In genomic region chr14:94126800-94127199, GRCh38 we compare ENCODE assay signal across 28 cellular contexts. TPM values are rescaled to one million over a fixed set of nuclear protein-coding genes. Genes with fewer than 3 reads are reported as not detected.
"Had no signal": no experiment of that assay in that cellular context is flagged by ENCODE, and none has a peak within 500 bp of the region (broad histone marks: within the 10 kb centered on the region; RNA-seq: fewer than 3 reads in every experiment).

No MANE protein-coding gene starts in this region.

- H3K27me3 ChIP-seq: esophagus squamous epithelium, gastroesophageal sphincter, hepatocyte, neural progenitor cell, ovary, right lobe of liver, transverse colon had no signal

- FAIRE-seq: colon, kidney, urothelium cell line had no signal

- H3K36me3 Mint-ChIP-seq: natural killer cell treated with Interleukin-12 subunit alpha and Interleukin-12 subunit beta and Interleukin-15 and Interleukin-18, amount 100 ng/mL, for 72 hours; neural progenitor cell had no signal

- H3K36me3 ChIP-seq: left ventricle myocardium inferior, neural progenitor cell, ovary, right lobe of liver, thoracic aorta, transverse colon had no signal

- H3K27me3 Mint-ChIP-seq: stimulated activated naive CD8-positive, alpha-beta T cell treated with anti-CD3 and anti-CD28 coated beads, Interleukin-15, amount 100 ng/mL, for 72 hours had no signal

- H3K27ac ChIP-seq: epithelial cell of prostate, esophagus squamous epithelium, gastroesophageal sphincter, hepatocyte, left ventricle myocardium inferior, neural progenitor cell, ovary, right lobe of liver, spleen, thoracic aorta, transverse colon had no signal

- H3K79me2 ChIP-seq: hepatocyte had no signal

- H3K4me3 Mint-ChIP-seq: dendritic cell treated with granulocyte-macrophage colony-stimulating factor and Interleukin-4, amounts not matched to agents 40 ng/mL and 50 ng/mL, for 4 days; natural killer cell treated with Interleukin-12 subunit alpha and Interleukin-12 subunit beta and Interleukin-15 and Interleukin-18, amount 100 ng/mL, for 72 hours; stimulated activated naive B cell treated with anti-CD40 and anti-IgM and Interleukin-4, amounts not matched to agents 10 μg/mL and 1 μg/mL and 100 μg/mL, for 72 hours; stimulated activated naive CD8-positive, alpha-beta T cell treated with anti-CD3 and anti-CD28 coated beads, Interleukin-15, amount 100 ng/mL, for 72 hours had no signal

- H3K9me3 Mint-ChIP-seq: dendritic cell treated with granulocyte-macrophage colony-stimulating factor and Interleukin-4, amounts not matched to agents 40 ng/mL and 50 ng/mL, for 4 days; effector memory CD8-positive, alpha-beta T cell; natural killer cell treated with Interleukin-12 subunit alpha and Interleukin-12 subunit beta and Interleukin-15 and Interleukin-18, amount 100 ng/mL, for 72 hours; neural progenitor cell; stimulated activated naive CD8-positive, alpha-beta T cell treated with anti-CD3 and anti-CD28 coated beads, Interleukin-15, amount 100 ng/mL, for 72 hours had no signal

- H3K4me2 ChIP-seq: hepatocyte, neural progenitor cell had no signal

- H3K9me3 ChIP-seq: esophagus squamous epithelium, gastroesophageal sphincter, left ventricle myocardium inferior, ovary, right lobe of liver, thoracic aorta, transverse colon had no signal

- H3K27ac Mint-ChIP-seq: dendritic cell treated with granulocyte-macrophage colony-stimulating factor and Interleukin-4, amounts not matched to agents 40 ng/mL and 50 ng/mL, for 4 days; natural killer cell treated with Interleukin-12 subunit alpha and Interleukin-12 subunit beta and Interleukin-15 and Interleukin-18, amount 100 ng/mL, for 72 hours; neural progenitor cell; stimulated activated naive B cell treated with anti-CD40 and anti-IgM and Interleukin-4, amounts not matched to agents 10 μg/mL and 1 μg/mL and 100 μg/mL, for 72 hours had no signal

- H2AFZ ChIP-seq: hepatocyte, neural progenitor cell had no signal

- ATAC-seq: effector memory CD8-positive, alpha-beta T cell; gastroesophageal sphincter; left cardiac atrium; natural killer cell treated with Interleukin-12 subunit alpha and Interleukin-12 subunit beta and Interleukin-15 and Interleukin-18, amount 100 ng/mL, for 72 hours; right lobe of liver; stimulated activated naive B cell treated with anti-CD40 and anti-IgM and Interleukin-4, amounts not matched to agents 10 μg/mL and 1 μg/mL and 100 μg/mL, for 72 hours; stimulated activated naive CD8-positive, alpha-beta T cell treated with anti-CD3 and anti-CD28 coated beads, Interleukin-15, amount 100 ng/mL, for 72 hours had no signal

- H3K9ac ChIP-seq: neural progenitor cell had no signal

- H3K4me3 ChIP-seq: esophagus squamous epithelium, gastroesophageal sphincter, hepatocyte, left ventricle myocardium inferior, lung, neural progenitor cell, ovary, right lobe of liver, spleen, thoracic aorta, transverse colon had no signal

- DNase-seq: effector memory CD8-positive, alpha-beta T cell; esophagus squamous epithelium; foreskin fibroblast; kidney; left cardiac atrium; left ventricle myocardium inferior; mesenchymal stem cell; midbrain; nucleus accumbens; ovary; right lobe of liver; spleen; stimulated activated CD4-positive, alpha-beta T cell treated with anti-CD3 and anti-CD28 coated beads, Interleukin-15, amount 100 ng/mL, for 24 hours; stimulated activated CD4-positive, alpha-beta T cell treated with anti-CD3 and anti-CD28 coated beads, Interleukin-1b, Interleukin-23, amount 100 ng/mL, for 48 hours; stimulated activated CD4-positive, alpha-beta T cell treated with anti-CD3 and anti-CD28 coated beads, Interleukin-4, amount 100 ng/mL, for 24 hours; stimulated activated naive B cell treated with anti-CD40 and anti-IgM and Interleukin-4, amounts not matched to agents 10 μg/mL and 1 μg/mL and 100 μg/mL, for 72 hours; stimulated activated naive CD8-positive, alpha-beta T cell treated with anti-CD3 and anti-CD28 coated beads, Interleukin-15, amount 100 ng/mL, for 72 hours; transverse colon had no signal

RNA-seq across cellular contexts. Expression of gene PPP4R4, which starts 47.3 kb away (rescaled TPM):
- total RNA-seq: left ventricle myocardium inferior, transverse colon had no signal
